In the genomic region with DNA sequence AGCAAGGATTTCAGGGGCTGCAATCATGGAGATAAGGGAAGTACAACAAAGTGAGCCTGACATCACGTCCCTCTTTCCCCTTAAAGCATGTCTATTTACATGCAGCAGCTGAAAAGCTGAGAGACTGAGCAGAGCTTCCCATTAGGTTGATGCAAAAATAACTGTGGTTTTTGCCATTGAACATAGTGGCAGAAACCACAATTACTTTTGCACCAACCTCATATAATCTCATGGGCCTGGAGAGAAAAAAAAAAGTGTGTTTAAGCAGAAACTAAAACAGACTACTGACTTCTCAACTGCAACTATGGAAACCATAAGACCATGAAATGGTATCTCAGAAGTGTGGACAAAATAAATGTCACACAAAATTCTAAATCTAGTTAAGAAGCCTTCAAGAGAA, we compare ENCODE assay signal across 11 cellular contexts. TPM values are rescaled to one million over a fixed set of nuclear protein-coding genes. Genes with fewer than 3 reads are reported as not detected.
DNase-seq lines count a peak whose midpoint lies in the region; ATAC-seq and TF ChIP-seq lines count a peak whose summit lies in the region.
"Had no signal": no experiment of that assay in that cellular context is flagged by ENCODE, and none has a peak within 500 bp of the region (broad histone marks: within the 10 kb centered on the region; RNA-seq: fewer than 3 reads in every experiment).

No MANE protein-coding gene starts in this region.

- TF ChIP-seq CTCF in breast epithelium (IDR thresholded peaks at IDR 0.05): no peak

- no peaks in the 10 kb centered on the region for H3K27me3 ChIP-seq in CD4-positive, CD25-positive, alpha-beta regulatory T cell (ENCODE audit: control insufficient read depth, insufficient read depth, low read length)
- H3K27me3 ChIP-seq in muscle layer of duodenum (ENCODE audit: low read depth, low read length) (no peaks in the 10 kb centered on the region), breast epithelium (no peaks in the 10 kb centered on the region)

- peak overlapping the region; percentile 19 to 79 (median 69) for H3K27ac Mint-ChIP-seq in CD4-positive, CD25-positive, alpha-beta regulatory T cell
- H3K27ac Mint-ChIP-seq in T-helper 2 cell treated with Interferon-gamma antibody and Interleukin-4, amounts not matched to agents 5 μg/mL and 100 μg/mL, for 36 hours: peak overlapping the region; percentile 82

- H3K27me3 Mint-ChIP-seq in CD4-positive, CD25-positive, alpha-beta regulatory T cell: no peaks in the 10 kb centered on the region
- no peaks in the 10 kb centered on the region for H3K27me3 Mint-ChIP-seq in T-helper 2 cell treated with Interferon-gamma antibody and Interleukin-4, amounts not matched to agents 5 μg/mL and 100 μg/mL, for 36 hours (ENCODE audit: low read depth)

- peaks cover 34% of the 10 kb centered on the region for H3K36me3 ChIP-seq in CD4-positive, CD25-positive, alpha-beta regulatory T cell (ENCODE audit: control insufficient read depth, insufficient read depth, low read length)
- H3K36me3 ChIP-seq in muscle layer of duodenum (ENCODE audit: control insufficient read depth in 1 of 2, insufficient read depth in 2 of 2, low read length in 2 of 2) (peaks cover 15 to 19% of the 10 kb centered on the region in 2 donors), breast epithelium (no peaks in the 10 kb centered on the region)

- H3K9me3 ChIP-seq in CD4-positive, CD25-positive, alpha-beta regulatory T cell (ENCODE audit: control insufficient read depth in 2 of 2, low read length in 2 of 2): no peaks in the 10 kb centered on the region
- H3K9me3 ChIP-seq in muscle layer of duodenum (ENCODE audit: control insufficient read depth in 1 of 2, low read length in 2 of 2) (no peaks in the 10 kb centered on the region), breast epithelium (no peaks in the 10 kb centered on the region)
- H3K9me3 ChIP-seq: prostate gland had no signal

- peaks cover 12% of the 10 kb centered on the region for H3K36me3 Mint-ChIP-seq in CD4-positive, CD25-positive, alpha-beta regulatory T cell
- peaks cover 57% of the 10 kb centered on the region for H3K36me3 Mint-ChIP-seq in T-helper 2 cell treated with Interferon-gamma antibody and Interleukin-4, amounts not matched to agents 5 μg/mL and 100 μg/mL, for 36 hours (ENCODE audit: low read depth)

- intact Hi-C loops in breast epithelium (cut with DNase I; ENCODE audit: low total_unique reads): no loop called here

- H3K4me1 Mint-ChIP-seq in CD4-positive, CD25-positive, alpha-beta regulatory T cell: peaks cover 26 to 68% (median 49%) of the 10 kb centered on the region in 4 donors
- H3K4me1 Mint-ChIP-seq in T-helper 2 cell treated with Interferon-gamma antibody and Interleukin-4, amounts not matched to agents 5 μg/mL and 100 μg/mL, for 36 hours (ENCODE audit: low read depth): peaks cover 57% of the 10 kb centered on the region

- no peak overlapping the region for H3K27ac ChIP-seq in CD4-positive, CD25-positive, alpha-beta regulatory T cell (ENCODE audit: insufficient read depth, low read length, poor library complexity, severe bottlenecking)
- H3K27ac ChIP-seq in muscle layer of duodenum (ENCODE audit: low read length) (peak overlapping the region; percentile 56), breast epithelium (peak overlapping the region in 1 of 2 donors; percentile 89)
- H3K27ac ChIP-seq: prostate gland had no signal

- DNase-seq in CD4-positive, CD25-positive, alpha-beta regulatory T cell: peak in 1 of 3 donors; percentile 35
- DNase-seq in Jurkat, Clone E6-1 (ENCODE audit: low read depth, low spot score): peak; percentile 94
- no peak for DNase-seq in T-helper 2 cell treated with Interferon-gamma antibody and Interleukin-4, amounts not matched to agents 5 μg/mL and 100 μg/mL, for 36 hours (ENCODE audit: low spot score)
- DNase-seq in putamen (ENCODE audit: low spot score) (no peak), GM19240 (ENCODE audit: insufficient read length, low spot score) (no peak), breast epithelium (ENCODE audit: low spot score in 2 of 2) (no peak)
- DNase-seq: activated gamma-delta T cell, NCI-H345 had no signal

- peak overlapping the region in 1 of 4 donors; percentile 7 for H3K4me3 Mint-ChIP-seq in CD4-positive, CD25-positive, alpha-beta regulatory T cell
- peak overlapping the region; percentile 61 for H3K4me3 Mint-ChIP-seq in T-helper 2 cell treated with Interferon-gamma antibody and Interleukin-4, amounts not matched to agents 5 μg/mL and 100 μg/mL, for 36 hours

- H3K4me1 ChIP-seq in CD4-positive, CD25-positive, alpha-beta regulatory T cell (ENCODE audit: control insufficient read depth, insufficient read depth, low read length, poor library complexity, severe bottlenecking): peaks cover 56% of the 10 kb centered on the region
- H3K4me1 ChIP-seq in muscle layer of duodenum (ENCODE audit: control insufficient read depth in 1 of 2, insufficient read depth in 2 of 2, low read length in 2 of 2) (peaks cover 49 to 59% of the 10 kb centered on the region in 2 donors), breast epithelium (peaks cover 8 to 61% of the 10 kb centered on the region in 2 donors)

- TF ChIP-seq POLR2A in breast epithelium (IDR thresholded peaks at IDR 0.05): no peak

- ATAC-seq in CD4-positive, CD25-positive, alpha-beta regulatory T cell (ENCODE audit: low read depth in 2 of 2): no peak
- no peak for ATAC-seq in GM21619 (IDR thresholded peaks at IDR 0.05; ENCODE audit: unreplicated experiment)

- peak overlapping the region; percentile 15 for H3K4me3 ChIP-seq in CD4-positive, CD25-positive, alpha-beta regulatory T cell (ENCODE audit: low read depth, low read length)
- H3K4me3 ChIP-seq in Jurkat, Clone E6-1 (ENCODE audit: low read length): no peak overlapping the region; the same call in 1 of the 2 replicates
- H3K4me3 ChIP-seq in muscle layer of duodenum (ENCODE audit: low read depth in 1 of 2, low read length in 2 of 2) (no peak overlapping the region), breast epithelium (no peak overlapping the region)
- H3K4me3 ChIP-seq: prostate gland had no signal

- H3K9me3 Mint-ChIP-seq in CD4-positive, CD25-positive, alpha-beta regulatory T cell: no peaks in the 10 kb centered on the region
- peaks cover 13% of the 10 kb centered on the region for H3K9me3 Mint-ChIP-seq in T-helper 2 cell treated with Interferon-gamma antibody and Interleukin-4, amounts not matched to agents 5 μg/mL and 100 μg/mL, for 36 hours

RNA-seq across cellular contexts. Expression of a gene that starts 48.2 kb away (rescaled TPM):
- total RNA-seq in CD4-positive, CD25-positive, alpha-beta regulatory T cell: 71.8 TPM
- 100 to 1,000 TPM in 3 of 4 donors, 10 to 100 TPM in 1; 90.4 to 116 (median 106) TPM for polyA plus RNA-seq in CD4-positive, CD25-positive, alpha-beta regulatory T cell
- 85.1 TPM for polyA plus RNA-seq in Jurkat, Clone E6-1 (2012; ENCODE audit: insufficient read depth, insufficient read length)
- total RNA-seq in breast epithelium: 10 to 100 TPM; 27.0 to 50.2 (median 43.9) TPM

RNA-seq across cellular contexts. Expression of a gene that starts 50.8 kb away (rescaled TPM):
- not detected for total RNA-seq in CD4-positive, CD25-positive, alpha-beta regulatory T cell
- polyA plus RNA-seq in CD4-positive, CD25-positive, alpha-beta regulatory T cell: not detected
- polyA plus RNA-seq in Jurkat, Clone E6-1 (2012; ENCODE audit: insufficient read depth, insufficient read length): not detected
- total RNA-seq in breast epithelium: 10 to 100 TPM in 2 of 3 donors, 1 to 10 TPM in 1; 4.7 to 38.2 (median 13.4) TPM

RNA-seq across cellular contexts. Expression of a gene that starts 51.2 kb away (rescaled TPM):
- total RNA-seq in CD4-positive, CD25-positive, alpha-beta regulatory T cell: 429 TPM
- 10 to 100 TPM in 2 of 4 donors, 1 to 10 TPM in 2; 4.7 to 13.5 (median 8.6) TPM for polyA plus RNA-seq in CD4-positive, CD25-positive, alpha-beta regulatory T cell
- polyA plus RNA-seq in Jurkat, Clone E6-1 (2012; ENCODE audit: insufficient read depth, insufficient read length): 116 TPM
- total RNA-seq in breast epithelium: 10 to 100 TPM; 16.8 to 58.3 (median 54.4) TPM
